In genomic region chr9:129635099-129635803, GRCh38 we compare ENCODE assay signal across 21 cellular contexts. TPM values are rescaled to one million over a fixed set of nuclear protein-coding genes. Genes with fewer than 3 reads are reported as not detected.
A peak's percentile ranks its signal among the peaks of the same experiment; 100 is the strongest.
DNase-seq lines count a peak whose midpoint lies in the region; ATAC-seq, FAIRE-seq and TF ChIP-seq lines count a peak whose summit lies in the region.
"Had no signal": no experiment of that assay in that cellular context is flagged by ENCODE, and none has a peak within 500 bp of the region (broad histone marks: within the 10 kb centered on the region; RNA-seq: fewer than 3 reads in every experiment).

No MANE protein-coding gene starts in this region.

- H4K20me1 ChIP-seq in GM23338 (replicated peaks; ENCODE audit: insufficient read depth) (peaks cover 48% of the 10 kb centered on the region), GM12878 (ENCODE audit: control insufficient read depth, insufficient read depth) (no peaks in the 10 kb centered on the region; the same call in 1 of the 2 replicates)

- TF ChIP-seq CTCF in GM23338 (conservative IDR thresholded peaks at IDR 0.05; ENCODE audit: low read depth in 2 of 2) (no peak), GM12878 (IDR thresholded peaks at IDR 0.05 in 2 of 3, conservative IDR thresholded peaks at IDR 0.05 in 1 of 3; ENCODE audit: control insufficient read depth in 2 of 3, extremely low read depth in 1 of 3, insufficient read depth in 1 of 3, low read depth in 3 of 3, low read length in 3 of 3) (no peak), transverse colon (IDR thresholded peaks at IDR 0.05) (no peak), brain microvascular endothelial cell (IDR thresholded peaks at IDR 0.05; ENCODE audit: low read depth, low read length, missing control alignments) (no peak)

- H3K27ac Mint-ChIP-seq in activated naive CD4-positive, alpha-beta T cell treated with anti-CD3 and anti-CD28 coated beads, Interleukin-2, amount 50 U/mL, for 72 hours, result peak overlapping the region; percentile 18 to 65
- no peak overlapping the region for H3K27ac Mint-ChIP-seq in GM23338
- H3K27ac Mint-ChIP-seq: T-cell had no signal

- peaks cover 13% of the 10 kb centered on the region for H3K4me1 Mint-ChIP-seq in GM23338

- H3K4me3 Mint-ChIP-seq in GM23338, result no peak overlapping the region
- H3K4me3 Mint-ChIP-seq: T-cell had no signal

- SMC1A ChIA-PET in GM12878 (lab: Charles Lee; ENCODE audit: uncharacterized antibody, unreplicated experiment), result no interaction called here

- BruUV-seq in GM12878 (replicated peaks; lab: Mats Ljungman, UMichigan), result no TSS peak

- no peak overlapping the region for H3K4ac ChIP-seq in trophoblast cell (ENCODE audit: low read depth, low read length)

- no peaks in the 10 kb centered on the region for H3K27me3 ChIP-seq in GM23338 (ENCODE audit: insufficient read depth)
- no peaks in the 10 kb centered on the region for H3K27me3 ChIP-seq in GM12878 (replicated peaks in 1 of 2; ENCODE audit: control insufficient read depth in 2 of 2, insufficient read depth in 2 of 2, low read length in 1 of 2)
- H3K27me3 ChIP-seq in trophoblast cell (ENCODE audit: insufficient read depth, low read length), result no peaks in the 10 kb centered on the region
- no peaks in the 10 kb centered on the region for H3K27me3 ChIP-seq in transverse colon
- no peaks in the 10 kb centered on the region for H3K27me3 ChIP-seq in brain microvascular endothelial cell (replicated peaks)
- H3K27me3 ChIP-seq: BLaER1 had no signal

- H3K4me3 ChIP-seq in GM23338 (no peak overlapping the region), GM12878 (no peak overlapping the region), trophoblast cell (ENCODE audit: low read depth, low read length) (peak overlapping the region; percentile 6), transverse colon (no peak overlapping the region), brain microvascular endothelial cell (ENCODE audit: low read depth, low read length) (no peak overlapping the region)
- H3K4me3 ChIP-seq: BLaER1 had no signal

- H3K79me1 ChIP-seq in trophoblast cell (ENCODE audit: low read length), result no peaks in the 10 kb centered on the region

- TF ChIP-seq POLR2A in GM12878 (IDR thresholded peaks at IDR 0.05; ENCODE audit: low read depth, low read length) (peak; percentile 57), transverse colon (IDR thresholded peaks at IDR 0.05) (no peak)

- no peak for TF ChIP-seq RAD21 in GM12878 (IDR thresholded peaks at IDR 0.05; ENCODE audit: insufficient read depth, low read depth, low read length)

- no peaks in the 10 kb centered on the region for H3K9me3 Mint-ChIP-seq in activated naive CD4-positive, alpha-beta T cell treated with anti-CD3 and anti-CD28 coated beads, Interleukin-2, amount 50 U/mL, for 72 hours
- H3K9me3 Mint-ChIP-seq in GM23338, result no peaks in the 10 kb centered on the region
- H3K9me3 Mint-ChIP-seq: T-cell had no signal

- H4K91ac ChIP-seq in trophoblast cell (ENCODE audit: low read depth, low read length), result no peak overlapping the region

- intact Hi-C loops in GM12878 (cut with micrococcal nuclease; ENCODE audit: unreplicated experiment), result no loop called here
- intact Hi-C loops in transverse colon (cut with DNase I; ENCODE audit: low total_unique reads), result no loop called here

- H2AK5ac ChIP-seq in trophoblast cell (ENCODE audit: low read length), result no peak overlapping the region

- no peak for ATAC-seq in activated naive CD4-positive, alpha-beta T cell treated with anti-CD3 and anti-CD28 coated beads, Interleukin-2, amount 50 U/mL, for 72 hours
- ATAC-seq in GM23338 (no peak), GM12878 (no peak)
- ATAC-seq: PC-3, T-cell had no signal

- H3K36me3 ChIP-seq in GM23338 (ENCODE audit: insufficient read depth), result no peaks in the 10 kb centered on the region; the same call in 1 of the 2 replicates
- peaks cover 21 to 41% of the 10 kb centered on the region in 2 experiments; a peak in 3 of 4 replicates for H3K36me3 ChIP-seq in GM12878 (ENCODE audit: control insufficient read depth in 2 of 2, insufficient read depth in 2 of 2, low read length in 1 of 2)
- H3K36me3 ChIP-seq in trophoblast cell (ENCODE audit: control insufficient read depth in 1 of 2, insufficient read depth in 2 of 2, low read length in 2 of 2), result peaks cover 66 to 80% of the 10 kb centered on the region in 2 experiments
- peaks cover 0 to 22% (median 8%) of the 10 kb centered on the region in 4 donors for H3K36me3 ChIP-seq in transverse colon
- H3K36me3 ChIP-seq in brain microvascular endothelial cell (replicated peaks), result peaks cover 64% of the 10 kb centered on the region

- H3K36me3 Mint-ChIP-seq in activated naive CD4-positive, alpha-beta T cell treated with anti-CD3 and anti-CD28 coated beads, Interleukin-2, amount 50 U/mL, for 72 hours, result peaks cover 5 to 10% of the 10 kb centered on the region in 2 donors
- peaks cover 50% of the 10 kb centered on the region for H3K36me3 Mint-ChIP-seq in GM23338 (ENCODE audit: low read depth)

- in situ Hi-C loops in GM12878 (cut with MboI) (no loop called here), transverse colon (cut with MboI; ENCODE audit: low pct_ligation_motif_present in 1 of 4, low pct_unique_long_range_greater_than_20kb in 1 of 4, low sequenced_read_pairs in 3 of 4) (no loop called here), brain microvascular endothelial cell (cut with HindIII; ENCODE audit: low pct_ligation_motif_present, low sequenced_read_pairs) (no loop called here)

- H3K18ac ChIP-seq in trophoblast cell (ENCODE audit: low read length), result no peak overlapping the region

- no peaks in the 10 kb centered on the region for H3K4me1 ChIP-seq in GM23338 (ENCODE audit: insufficient read depth)
- H3K4me1 ChIP-seq in GM12878 (ENCODE audit: control insufficient read depth, insufficient read depth, low read length), result 0 out of 2 replicates have a peak, but pooled peaks cover 4% of the 10 kb centered on the region
- H3K4me1 ChIP-seq in trophoblast cell (ENCODE audit: control insufficient read depth in 1 of 2, insufficient read depth in 2 of 2, low read length in 2 of 2), result peaks cover 0 to 2% of the 10 kb centered on the region in 2 experiments
- peaks cover 0 to 18% (median 6%) of the 10 kb centered on the region in 4 donors for H3K4me1 ChIP-seq in transverse colon

- H2BK12ac ChIP-seq in trophoblast cell (ENCODE audit: low read length), result no peak overlapping the region

- H3F3A ChIP-seq in GM23338 (replicated peaks; ENCODE audit: low read depth), result no peaks in the 10 kb centered on the region; the same call in 1 of the 2 replicates

- peaks cover 37% of the 10 kb centered on the region for H3K79me2 ChIP-seq in GM23338 (replicated peaks; ENCODE audit: insufficient read depth)
- peaks cover 14% of the 10 kb centered on the region for H3K79me2 ChIP-seq in GM12878 (ENCODE audit: control insufficient read depth, insufficient read depth, low read length)
- peaks cover 6% of the 10 kb centered on the region for H3K79me2 ChIP-seq in trophoblast cell (ENCODE audit: control insufficient read depth, insufficient read depth, low read length, poor library complexity)

- POLR2A ChIA-PET in GM12878 (lab: Charles Lee), result no interaction called here

- H3K9me3 ChIP-seq in GM12878 (replicated peaks; ENCODE audit: control insufficient read depth, insufficient read depth, low read length) (no peaks in the 10 kb centered on the region), trophoblast cell (ENCODE audit: insufficient read depth, low read depth, low read length) (peaks cover 2% of the 10 kb centered on the region), transverse colon (no peaks in the 10 kb centered on the region)
- H3K9me3 ChIP-seq: BLaER1 had no signal

- H2BK5ac ChIP-seq in trophoblast cell (ENCODE audit: low read depth, low read length, poor library complexity), result no peak overlapping the region

- H4K8ac ChIP-seq in trophoblast cell (ENCODE audit: low read depth, low read length), result no peak overlapping the region

- H3K9me2 ChIP-seq in GM23338 (ENCODE audit: insufficient read depth), result no peaks in the 10 kb centered on the region

- peaks cover 14% of the 10 kb centered on the region for H3K27me3 Mint-ChIP-seq in GM23338 (ENCODE audit: insufficient read depth, low read depth, poor library complexity)
- H3K27me3 Mint-ChIP-seq: T-cell had no signal

- H2AFZ ChIP-seq in GM23338 (no peak overlapping the region), GM12878 (ENCODE audit: control insufficient read depth, low read depth, low read length) (no peak overlapping the region), trophoblast cell (ENCODE audit: insufficient read depth, low read length, poor library complexity) (no peak overlapping the region)

- CTCF ChIA-PET in GM12878 (lab: Yijun Ruan, JAX), result interaction anchor here (1.1 kb wide), 1 partner anchor 503 kb away, joined by 4 read pairs; no protein-coding TSS in a partner anchor

- FAIRE-seq in GM12878 (lab: Jason Lieb, UNC), result no peak
- FAIRE-seq: GM12892 had no signal

- H4K12ac ChIP-seq in trophoblast cell (ENCODE audit: low read depth, low read length), result no peak overlapping the region

- no peak overlapping the region for H3K23ac ChIP-seq in trophoblast cell (ENCODE audit: low read length)

- no peak overlapping the region for H2BK120ac ChIP-seq in trophoblast cell (ENCODE audit: insufficient read depth, low read length, poor library complexity)

- TF ChIP-seq EP300 in GM12878 (IDR thresholded peaks at IDR 0.05; ENCODE audit: borderline replicate concordance in 1 of 2, control insufficient read depth in 1 of 2, low read depth in 2 of 2, low read length in 2 of 2) (no peak), transverse colon (IDR thresholded peaks at IDR 0.05; ENCODE audit: low read depth) (no peak)

- H3K14ac ChIP-seq in trophoblast cell (ENCODE audit: low read length), result no peak overlapping the region

- no peak overlapping the region for H3K9ac ChIP-seq in GM12878 (ENCODE audit: control insufficient read depth, insufficient read depth, low read length)
- H3K9ac ChIP-seq in trophoblast cell (ENCODE audit: low read length), result no peak overlapping the region
- H3K9ac ChIP-seq: BLaER1 had no signal

- RAD21 ChIA-PET in GM12878 (lab: Charles Lee; ENCODE audit: unreplicated experiment), result no interaction called here

- H3K4me2 ChIP-seq in GM23338 (no peak overlapping the region), GM12878 (ENCODE audit: control insufficient read depth, insufficient read depth) (no peak overlapping the region), trophoblast cell (ENCODE audit: low read length) (no peak overlapping the region)
- H3K4me2 ChIP-seq: BLaER1 had no signal

- 96% methylated on average over 33 of the region's 33 CpGs for WGBS in GM12878 (ENCODE audit: insufficient coverage, insufficient replicate concordance, low lambda C conversion rate, missing lambda C conversion rate)
- WGBS in trophoblast cell (ENCODE audit: extremely low coverage, insufficient coverage, insufficient read length), result no CpG with 5 or more reads among the region's 33 CpGs
- 91% methylated on average over 33 of the region's 33 CpGs; no CpG with 5 or more reads in 1 of the 2 donors for WGBS in transverse colon (ENCODE audit: low coverage in 1 of 2), 2 donors

- no peak overlapping the region for H3K27ac ChIP-seq in GM23338 (ENCODE audit: low read depth)
- no peak overlapping the region for H3K27ac ChIP-seq in GM12878 (ENCODE audit: control insufficient read depth, insufficient read depth)
- no peak overlapping the region for H3K27ac ChIP-seq in trophoblast cell (ENCODE audit: low read depth, low read length)
- no peak overlapping the region for H3K27ac ChIP-seq in transverse colon
- H3K27ac ChIP-seq in brain microvascular endothelial cell, result no peak overlapping the region
- H3K27ac ChIP-seq: BLaER1 had no signal

- DNase-seq in activated naive CD4-positive, alpha-beta T cell treated with anti-CD3 and anti-CD28 coated beads, Interleukin-2, amount 50 U/mL, for 72 hours (ENCODE audit: low spot score in 2 of 2), result no peak
- DNase-seq in activated naive CD4-positive, alpha-beta T cell (lab: John Stamatoyannopoulos, UW), result no peak
- DNase-seq in GM23338 (ENCODE audit: low spot score) (no peak), GM12878 (ENCODE audit: low read depth, low spot score) (no peak), trophoblast cell (no peak), transverse colon (no peak), brain microvascular endothelial cell (no peak), NAMALWA (ENCODE audit: low spot score) (no peak)
- DNase-seq: GDM1, GOT3, NCI-H1417, NCI-H2029, NCI-H2171, NCI-H446 treated with DMSO at 0.1 percent for 48 hours, NCI-H748 treated with DMSO at 0.1 percent for 48 hours, PC-3, T-cell had no signal

RNA-seq across cellular contexts. Expression of gene ASB6, which starts 6.7 kb away (rescaled TPM):
- 10 to 100 TPM; 16.3 to 17.6 TPM for total RNA-seq in activated naive CD4-positive, alpha-beta T cell treated with anti-CD3 and anti-CD28 coated beads, Interleukin-2, amount 50 U/mL, for 72 hours
- total RNA-seq in GM23338 (2014; rRNA removed; shearing (Covaris generic)), result 15.6 and 19.8 TPM in 2 replicates
- polyA plus RNA-seq in GM23338 (2016; fragmentation: Nextera tagmentation; extraction: Ambion mirVana) (8.8 and 9.7 TPM in 2 replicates), GM12878 (2011; rRNA removed) (3.7 and 7.9 TPM in 2 replicates), GM12878 (2014; fragmentation: Illumina TruSeq; extraction: Trizol) (3.6 and 8.3 TPM in 2 replicates), GM12878 (2014; fragmentation: Nextera tagmentation; extraction: Ambion mirVana) (1 to 10 TPM in 1 of 2 experiments, under 1 TPM in 1; 0.80 to 1.1 TPM), GM12878 (2014; rRNA removed) (15.8 and 16.3 TPM in 2 replicates), GM12878 (2016; fragmentation: Nextera tagmentation; extraction: Ambion mirVana) (10 to 100 TPM; 15.8 to 18.2 TPM)
- total RNA-seq in GM12878 (2013; cell fraction: nucleolus; rRNA removed), result 6.0 and 8.6 TPM in 2 replicates
- total RNA-seq in GM12878 (2014; rRNA removed) (11.1 and 11.4 TPM in 2 replicates), GM12878 (2014; rRNA removed; fragmentation: Illumina TruSeq; extraction: Trizol) (4.7 and 5.2 TPM in 2 replicates), GM12878 (2021) (15.1 and 15.2 TPM in 2 replicates), transverse colon (10 to 100 TPM; 21.8 to 54.2 (median 29.6) TPM)
- polyA plus RNA-seq in GM12878 (2011; ENCODE audit: low read depth), result 4.7 TPM
- polyA plus RNA-seq in GM12878 (2011; cell fraction: cytosol; rRNA removed), result 9.8 and 13.0 TPM in 2 replicates
- polyA plus RNA-seq in GM12878 (2011; cell fraction: nucleus; rRNA removed), result 20.2 and 23.7 TPM in 2 replicates
- polyA plus RNA-seq in GM12878 (2012), result 8.1 and 8.5 TPM in 2 replicates
- polyA minus RNA-seq in GM12878 (2011; rRNA and poly(A)+ RNA removed), result 3.7 and 7.9 TPM in 2 replicates
- polyA minus RNA-seq in GM12878 (2011; cell fraction: cytosol; rRNA and poly(A)+ RNA removed), result 3.0 and 3.1 TPM in 2 replicates
- polyA minus RNA-seq in GM12878 (2011; cell fraction: nucleus; rRNA and poly(A)+ RNA removed), result 3.9 and 6.4 TPM in 2 replicates
- 16.6 and 17.9 TPM in 2 replicates for polyA plus RNA-seq in trophoblast cell (2013)

RNA-seq across cellular contexts. Expression of gene NTMT1, which starts 9.3 kb away (rescaled TPM):
- 10 to 100 TPM; 47.5 to 56.4 TPM for total RNA-seq in activated naive CD4-positive, alpha-beta T cell treated with anti-CD3 and anti-CD28 coated beads, Interleukin-2, amount 50 U/mL, for 72 hours
- 44.2 and 59.4 TPM in 2 replicates for total RNA-seq in GM23338 (2014; rRNA removed; shearing (Covaris generic))
- polyA plus RNA-seq in GM23338 (2016; fragmentation: Nextera tagmentation; extraction: Ambion mirVana), result 97.4 and 108 TPM in 2 replicates
- total RNA-seq in GM12878 (2013; cell fraction: nucleolus; rRNA removed), result 15.1 and 18.7 TPM in 2 replicates
- 31.9 and 37.9 TPM in 2 replicates for total RNA-seq in GM12878 (2014; rRNA removed)
- total RNA-seq in GM12878 (2014; rRNA removed; fragmentation: Illumina TruSeq; extraction: Trizol), result 25.2 and 26.3 TPM in 2 replicates
- 37.7 and 40.7 TPM in 2 replicates for total RNA-seq in GM12878 (2021)
- polyA plus RNA-seq in GM12878 (2011; ENCODE audit: low read depth), result 10.9 TPM
- 26.9 and 47.1 TPM in 2 replicates for polyA plus RNA-seq in GM12878 (2011; rRNA removed)
- 47.8 and 73.5 TPM in 2 replicates for polyA plus RNA-seq in GM12878 (2011; cell fraction: cytosol; rRNA removed)
- 28.5 and 36.6 TPM in 2 replicates for polyA plus RNA-seq in GM12878 (2011; cell fraction: nucleus; rRNA removed)
- 19.6 and 22.2 TPM in 2 replicates for polyA plus RNA-seq in GM12878 (2012)
- 19.6 and 27.7 TPM in 2 replicates for polyA plus RNA-seq in GM12878 (2014; fragmentation: Illumina TruSeq; extraction: Trizol)
- polyA plus RNA-seq in GM12878 (2014; fragmentation: Nextera tagmentation; extraction: Ambion mirVana), result 10 to 100 TPM; 12.8 to 18.3 TPM
- 47.6 and 54.2 TPM in 2 replicates for polyA plus RNA-seq in GM12878 (2014; rRNA removed)
- 10 to 100 TPM; 78.3 to 85.4 TPM for polyA plus RNA-seq in GM12878 (2016; fragmentation: Nextera tagmentation; extraction: Ambion mirVana)
- 18.3 and 34.0 TPM in 2 replicates for polyA minus RNA-seq in GM12878 (2011; rRNA and poly(A)+ RNA removed)
- polyA minus RNA-seq in GM12878 (2011; cell fraction: cytosol; rRNA and poly(A)+ RNA removed), result 11.1 and 16.9 TPM in 2 replicates
- 6.4 and 15.8 TPM in 2 replicates for polyA minus RNA-seq in GM12878 (2011; cell fraction: nucleus; rRNA and poly(A)+ RNA removed)
- polyA plus RNA-seq in trophoblast cell (2013), result 31.8 and 32.6 TPM in 2 replicates
- total RNA-seq in transverse colon, result 10 to 100 TPM; 11.3 to 19.1 (median 14.3) TPM

RNA-seq across cellular contexts. Expression of gene C9orf50, which starts 14.3 kb away (rescaled TPM):
- total RNA-seq in activated naive CD4-positive, alpha-beta T cell treated with anti-CD3 and anti-CD28 coated beads, Interleukin-2, amount 50 U/mL, for 72 hours, result under 1 TPM in 1 of 2 donors, not detected in 1; 0.41 TPM
- total RNA-seq in GM23338 (2014; rRNA removed; shearing (Covaris generic)), result not detected in 2 replicates
- polyA plus RNA-seq in GM23338 (2016; fragmentation: Nextera tagmentation; extraction: Ambion mirVana) (not detected in 2 replicates), GM12878 (2011; rRNA removed) (not detected in 2 replicates), GM12878 (2014; fragmentation: Illumina TruSeq; extraction: Trizol) (not detected in 2 replicates), GM12878 (2014; fragmentation: Nextera tagmentation; extraction: Ambion mirVana) (not detected), GM12878 (2014; rRNA removed) (not detected in 2 replicates), GM12878 (2016; fragmentation: Nextera tagmentation; extraction: Ambion mirVana) (not detected)
- total RNA-seq in GM12878 (2013; cell fraction: nucleolus; rRNA removed), result 0.44 TPM in 1 of 2 replicates, not detected in the other
- total RNA-seq in GM12878 (2014; rRNA removed) (not detected in 2 replicates), GM12878 (2014; rRNA removed; fragmentation: Illumina TruSeq; extraction: Trizol) (not detected in 2 replicates), GM12878 (2021) (not detected in 2 replicates), transverse colon (not detected)
- not detected for polyA plus RNA-seq in GM12878 (2011; ENCODE audit: low read depth)
- polyA plus RNA-seq in GM12878 (2011; cell fraction: cytosol; rRNA removed), result not detected in 2 replicates
- 0.09 TPM in 1 of 2 replicates, not detected in the other for polyA plus RNA-seq in GM12878 (2011; cell fraction: nucleus; rRNA removed)
- not detected in 2 replicates for polyA plus RNA-seq in GM12878 (2012)
- not detected in 2 replicates for polyA minus RNA-seq in GM12878 (2011; rRNA and poly(A)+ RNA removed)
- not detected in 2 replicates for polyA minus RNA-seq in GM12878 (2011; cell fraction: cytosol; rRNA and poly(A)+ RNA removed)
- polyA minus RNA-seq in GM12878 (2011; cell fraction: nucleus; rRNA and poly(A)+ RNA removed), result not detected in 2 replicates
- 0.07 TPM in 1 of 2 replicates, not detected in the other for polyA plus RNA-seq in trophoblast cell (2013)
- total RNA-seq: A172, HT1080, PC-3, T-cell had no signal

RNA-seq across cellular contexts. Expression of gene PRRX2, which starts 30.2 kb away (rescaled TPM):
- 1 to 10 TPM in 1 of 2 donors, not detected in 1; 1.7 TPM for total RNA-seq in activated naive CD4-positive, alpha-beta T cell treated with anti-CD3 and anti-CD28 coated beads, Interleukin-2, amount 50 U/mL, for 72 hours
- total RNA-seq in GM23338 (2014; rRNA removed; shearing (Covaris generic)), result 4.5 and 8.3 TPM in 2 replicates
- polyA plus RNA-seq in GM23338 (2016; fragmentation: Nextera tagmentation; extraction: Ambion mirVana) (5.6 and 5.8 TPM in 2 replicates), GM12878 (2011; rRNA removed) (not detected in 2 replicates), GM12878 (2014; fragmentation: Illumina TruSeq; extraction: Trizol) (not detected in 2 replicates), GM12878 (2014; fragmentation: Nextera tagmentation; extraction: Ambion mirVana) (not detected), GM12878 (2014; rRNA removed) (not detected in 2 replicates), GM12878 (2016; fragmentation: Nextera tagmentation; extraction: Ambion mirVana) (not detected)
- total RNA-seq in GM12878 (2013; cell fraction: nucleolus; rRNA removed), result not detected in 2 replicates
- total RNA-seq in GM12878 (2014; rRNA removed) (not detected in 2 replicates), GM12878 (2014; rRNA removed; fragmentation: Illumina TruSeq; extraction: Trizol) (not detected in 2 replicates), GM12878 (2021) (not detected in 2 replicates), transverse colon (under 1 TPM in 1 of 4 donors, not detected in 3; 0.41 TPM)
- not detected for polyA plus RNA-seq in GM12878 (2011; ENCODE audit: low read depth)
- polyA plus RNA-seq in GM12878 (2011; cell fraction: cytosol; rRNA removed), result not detected in 2 replicates
- not detected in 2 replicates for polyA plus RNA-seq in GM12878 (2011; cell fraction: nucleus; rRNA removed)
- polyA plus RNA-seq in GM12878 (2012), result not detected in 2 replicates
- polyA minus RNA-seq in GM12878 (2011; rRNA and poly(A)+ RNA removed), result not detected in 2 replicates
- not detected in 2 replicates for polyA minus RNA-seq in GM12878 (2011; cell fraction: cytosol; rRNA and poly(A)+ RNA removed)
- not detected in 2 replicates for polyA minus RNA-seq in GM12878 (2011; cell fraction: nucleus; rRNA and poly(A)+ RNA removed)
- polyA plus RNA-seq in trophoblast cell (2013), result 1.3 and 1.4 TPM in 2 replicates
- total RNA-seq: A172, HT1080 had no signal
